Comparison of ENCODE assay signal across 1 cellular context in genomic region chrX:130902783-130903613, GRCh38.
TF ChIP-seq lines count a peak whose summit lies in the region.

Gene ENOX2 (minus strand): TSS chrX:130903209. CDS start chrX:130703216, 199,993 bp downstream.

TF ChIP-seq in GM12878, 131 proteins besides CTCF, POLR2A, EP300 and RAD21 (continued from another document):
- TF ChIP-seq, protein P1, sequence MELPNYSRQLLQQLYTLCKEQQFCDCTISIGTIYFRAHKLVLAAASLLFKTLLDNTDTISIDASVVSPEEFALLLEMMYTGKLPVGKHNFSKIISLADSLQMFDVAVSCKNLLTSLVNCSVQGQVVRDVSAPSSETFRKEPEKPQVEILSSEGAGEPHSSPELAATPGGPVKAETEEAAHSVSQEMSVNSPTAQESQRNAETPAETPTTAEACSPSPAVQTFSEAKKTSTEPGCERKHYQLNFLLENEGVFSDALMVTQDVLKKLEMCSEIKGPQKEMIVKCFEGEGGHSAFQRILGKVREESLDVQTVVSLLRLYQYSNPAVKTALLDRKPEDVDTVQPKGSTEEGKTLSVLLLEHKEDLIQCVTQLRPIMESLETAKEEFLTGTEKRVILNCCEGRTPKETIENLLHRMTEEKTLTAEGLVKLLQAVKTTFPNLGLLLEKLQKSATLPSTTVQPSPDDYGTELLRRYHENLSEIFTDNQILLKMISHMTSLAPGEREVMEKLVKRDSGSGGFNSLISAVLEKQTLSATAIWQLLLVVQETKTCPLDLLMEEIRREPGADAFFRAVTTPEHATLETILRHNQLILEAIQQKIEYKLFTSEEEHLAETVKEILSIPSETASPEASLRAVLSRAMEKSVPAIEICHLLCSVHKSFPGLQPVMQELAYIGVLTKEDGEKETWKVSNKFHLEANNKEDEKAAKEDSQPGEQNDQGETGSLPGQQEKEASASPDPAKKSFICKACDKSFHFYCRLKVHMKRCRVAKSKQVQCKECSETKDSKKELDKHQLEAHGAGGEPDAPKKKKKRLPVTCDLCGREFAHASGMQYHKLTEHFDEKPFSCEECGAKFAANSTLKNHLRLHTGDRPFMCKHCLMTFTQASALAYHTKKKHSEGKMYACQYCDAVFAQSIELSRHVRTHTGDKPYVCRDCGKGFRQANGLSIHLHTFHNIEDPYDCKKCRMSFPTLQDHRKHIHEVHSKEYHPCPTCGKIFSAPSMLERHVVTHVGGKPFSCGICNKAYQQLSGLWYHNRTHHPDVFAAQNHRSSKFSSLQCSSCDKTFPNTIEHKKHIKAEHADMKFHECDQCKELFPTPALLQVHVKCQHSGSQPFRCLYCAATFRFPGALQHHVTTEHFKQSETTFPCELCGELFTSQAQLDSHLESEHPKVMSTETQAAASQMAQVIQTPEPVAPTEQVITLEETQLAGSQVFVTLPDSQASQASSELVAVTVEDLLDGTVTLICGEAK (IDR thresholded peaks at IDR 0.05; ENCODE audit: borderline replicate concordance), result peak; percentile 89; the same call in 1 of the 2 replicates
- TF ChIP-seq ZSCAN29 (IDR thresholded peaks at IDR 0.05) (no peak), WRNIP1 (IDR thresholded peaks at IDR 0.05; ENCODE audit: borderline replicate concordance, low read depth, low read length) (no peak), CBX3 (IDR thresholded peaks at IDR 0.05; ENCODE audit: borderline replicate concordance, low read depth) (no peak), SIX5 (IDR thresholded peaks at IDR 0.05; ENCODE audit: low read depth, low read length, severe bottlenecking) (peak; percentile 85), SREBF1 (IDR thresholded peaks at IDR 0.05; ENCODE audit: low read length) (peak; percentile 53), CHD2 (IDR thresholded peaks at IDR 0.05; ENCODE audit: borderline replicate concordance, low read depth, low read length) (peak; percentile 50; the same call in 1 of the 2 replicates), USF1 (IDR thresholded peaks at IDR 0.05; ENCODE audit: borderline replicate concordance, extremely low read length, insufficient read depth, low read depth, low read length) (peak; percentile 19), GATAD2B (conservative IDR thresholded peaks at IDR 0.05; ENCODE audit: low read depth) (peak; percentile 64; the same call in 1 of the 2 replicates), GABPA (IDR thresholded peaks at IDR 0.05; ENCODE audit: low read depth) (peak; percentile 89), RUNX3 (IDR thresholded peaks at IDR 0.05; ENCODE audit: low read length) (peak; percentile 19; the same call in 1 of the 2 replicates), PKNOX1 (IDR thresholded peaks at IDR 0.05) (peak; percentile 68), NR2F1 (conservative IDR thresholded peaks at IDR 0.05) (peak; percentile 64), RAD51 (IDR thresholded peaks at IDR 0.05) (0 out of 2 replicates have a peak, but pooled peaks have one; percentile 40), NR2C1 (IDR thresholded peaks at IDR 0.05) (peak; percentile 89), POLR2AphosphoS5 (IDR thresholded peaks at IDR 0.05; ENCODE audit: low read length) (peak; percentile 52; the same call in 1 of the 2 replicates), CREM (IDR thresholded peaks at IDR 0.05; ENCODE audit: low read depth) (peak; percentile 83; the same call in 1 of the 2 replicates), SIN3A (IDR thresholded peaks at IDR 0.05; ENCODE audit: low read depth, low read length) (0 out of 2 replicates have a peak, but pooled peaks have one; percentile 14), POLR2AphosphoS2 (IDR thresholded peaks at IDR 0.05; ENCODE audit: low read depth, low read length) (0 out of 2 replicates have a peak, but pooled peaks have one; percentile 32), RELA (IDR thresholded peaks at IDR 0.05; ENCODE audit: borderline replicate concordance, partially characterized antibody) (no peak), SP1 (IDR thresholded peaks at IDR 0.05; ENCODE audit: low read depth, low read length) (no peak)
- TF ChIP-seq, protein P2, sequence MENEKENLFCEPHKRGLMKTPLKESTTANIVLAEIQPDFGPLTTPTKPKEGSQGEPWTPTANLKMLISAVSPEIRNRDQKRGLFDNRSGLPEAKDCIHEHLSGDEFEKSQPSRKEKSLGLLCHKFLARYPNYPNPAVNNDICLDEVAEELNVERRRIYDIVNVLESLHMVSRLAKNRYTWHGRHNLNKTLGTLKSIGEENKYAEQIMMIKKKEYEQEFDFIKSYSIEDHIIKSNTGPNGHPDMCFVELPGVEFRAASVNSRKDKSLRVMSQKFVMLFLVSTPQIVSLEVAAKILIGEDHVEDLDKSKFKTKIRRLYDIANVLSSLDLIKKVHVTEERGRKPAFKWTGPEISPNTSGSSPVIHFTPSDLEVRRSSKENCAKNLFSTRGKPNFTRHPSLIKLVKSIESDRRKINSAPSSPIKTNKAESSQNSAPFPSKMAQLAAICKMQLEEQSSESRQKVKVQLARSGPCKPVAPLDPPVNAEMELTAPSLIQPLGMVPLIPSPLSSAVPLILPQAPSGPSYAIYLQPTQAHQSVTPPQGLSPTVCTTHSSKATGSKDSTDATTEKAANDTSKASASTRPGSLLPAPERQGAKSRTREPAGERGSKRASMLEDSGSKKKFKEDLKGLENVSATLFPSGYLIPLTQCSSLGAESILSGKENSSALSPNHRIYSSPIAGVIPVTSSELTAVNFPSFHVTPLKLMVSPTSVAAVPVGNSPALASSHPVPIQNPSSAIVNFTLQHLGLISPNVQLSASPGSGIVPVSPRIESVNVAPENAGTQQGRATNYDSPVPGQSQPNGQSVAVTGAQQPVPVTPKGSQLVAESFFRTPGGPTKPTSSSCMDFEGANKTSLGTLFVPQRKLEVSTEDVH (IDR thresholded peaks at IDR 0.05; ENCODE audit: low read depth, partially characterized antibody), result no peak
TF ChIP-seq in GM12878: peak in this region for 26.
